17 cellular contexts compared by ENCODE assay signal in the genomic region with DNA sequence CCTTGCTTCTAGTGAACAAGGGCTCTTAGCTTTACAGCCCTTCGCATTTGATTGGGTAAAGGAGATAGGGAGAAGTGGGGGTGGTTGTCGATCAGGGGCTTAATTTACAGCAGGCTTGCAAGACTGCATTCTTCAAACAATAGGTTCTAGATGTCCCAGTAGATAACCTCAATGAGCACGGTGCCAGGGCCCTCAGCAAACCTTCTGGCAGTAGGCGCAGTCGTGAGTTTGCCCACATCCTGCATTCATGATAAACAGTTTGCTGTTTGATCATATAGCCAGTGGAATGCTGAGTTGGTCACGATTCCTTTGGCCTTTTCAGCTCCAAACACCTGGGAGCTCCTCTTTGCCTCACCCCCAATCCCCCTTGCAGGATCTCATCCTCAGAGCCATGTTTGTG. TPM values are rescaled to one million over a fixed set of nuclear protein-coding genes. Genes with fewer than 3 reads are reported as not detected.
DNase-seq lines count a peak whose midpoint lies in the region; ATAC-seq and TF ChIP-seq lines count a peak whose summit lies in the region.
"Had no signal": no experiment of that assay in that cellular context is flagged by ENCODE, and none has a peak within 500 bp of the region (broad histone marks: within the 10 kb centered on the region; RNA-seq: fewer than 3 reads in every experiment).

No MANE protein-coding gene starts in this region.

- H3K27me3 ChIP-seq in heart left ventricle (no peaks in the 10 kb centered on the region), suprapubic skin (peaks cover 9% of the 10 kb centered on the region)

- CTCF ChIA-PET in GM10248 (lab: Yijun Ruan, JAX): interaction anchor here (1.3 to 2.2 kb wide), 2 partner anchors 10 kb away, joined by 3 to 6 read pairs; no protein-coding TSS in a partner anchor

- peaks cover 0 to 5% (median 0%) of the 10 kb centered on the region in 12 donors for H3K9me3 ChIP-seq in heart left ventricle
- peaks cover 13% of the 10 kb centered on the region for H3K9me3 ChIP-seq in KOPT-K1 (ENCODE audit: insufficient read depth, low read length, poor library complexity, severe bottlenecking)
- no peaks in the 10 kb centered on the region for H3K9me3 ChIP-seq in suprapubic skin

- no peak for ATAC-seq in heart left ventricle
- ATAC-seq: activated T-cell treated with anti-CD3 and anti-CD28 coated beads, Interleukin-2, amount 50 U/mL, for 72 hours; sciatic nerve had no signal

- peak; percentile 33 for DNase-seq in cardiac septum (ENCODE audit: low spot score)
- DNase-seq in heart left ventricle: no peak
- peak; percentile 40 for DNase-seq in central memory CD4-positive, alpha-beta T cell
- peak; percentile 20 to 52 for DNase-seq in suprapubic skin (ENCODE audit: low spot score in 2 of 2)
- DNase-seq in NCI-H187 (lab: John Stamatoyannopoulos, UW): no peak
- no peak for DNase-seq in GM10248 (ENCODE audit: extremely low spot score)
- no peak for DNase-seq in KBM-7
- DNase-seq: activated T-cell treated with anti-CD3 and anti-CD28 coated beads, Interleukin-2, amount 50 U/mL, for 72 hours; aorta; NCI-H1930 had no signal

- H3K27ac ChIP-seq in heart left ventricle (peak overlapping the region in 5 of 12 donors; percentile 6 to 50 (median 37)), KOPT-K1 (ENCODE audit: low read depth, low read length, poor library complexity, severe bottlenecking) (peak overlapping the region; percentile 97), suprapubic skin (no peak overlapping the region)

- TF ChIP-seq POLR2A in heart left ventricle (IDR thresholded peaks at IDR 0.05) (no peak), suprapubic skin (IDR thresholded peaks at IDR 0.05) (no peak)

- TF ChIP-seq CTCF in heart left ventricle (IDR thresholded peaks at IDR 0.05) (no peak), suprapubic skin (IDR thresholded peaks at IDR 0.05) (no peak), GM10248 (IDR thresholded peaks at IDR 0.05; ENCODE audit: control extremely low read depth, extremely low read depth, low read depth, missing control alignments) (no peak)

- H3K4me3 ChIP-seq in heart left ventricle (no peak overlapping the region), suprapubic skin (no peak overlapping the region)

- intact Hi-C loops in cardiac septum (cut with DNase I): no loop called here
- intact Hi-C loops in heart left ventricle (cut with DNase I): no loop called here

- in situ Hi-C loops in KBM-7 (cut with MboI; ENCODE audit: low pct_unique_long_range_greater_than_20kb, low sequenced_read_pairs): no loop called here

- H3K36me3 ChIP-seq in heart left ventricle (no peaks in the 10 kb centered on the region), KOPT-K1 (ENCODE audit: insufficient read depth, low read length) (no peaks in the 10 kb centered on the region), suprapubic skin (no peaks in the 10 kb centered on the region)

- WGBS in heart left ventricle, 4 donors: 69 to 81% (median 75%) methylated on average over 6 of the region's 6 CpGs
- 74% methylated on average over 6 of the region's 6 CpGs for WGBS in suprapubic skin

- H3K4me1 ChIP-seq in heart left ventricle: peaks cover 0 to 15% (median 4%) of the 10 kb centered on the region in 12 donors
- no peaks in the 10 kb centered on the region for H3K4me1 ChIP-seq in suprapubic skin

- POLR2A ChIA-PET in GM10248 (lab: Yijun Ruan, JAX): interaction anchor here (0.6 kb wide), 1 partner anchor 152 kb away, joined by 4 read pairs; no protein-coding TSS in a partner anchor

- no peak for TF ChIP-seq EP300 in suprapubic skin (IDR thresholded peaks at IDR 0.05)

RNA-seq across cellular contexts. Expression of gene SUN5, which starts 27.5 kb away (rescaled TPM):
- total RNA-seq in cardiac septum (not detected), heart left ventricle (not detected), suprapubic skin (not detected)
- not detected for polyA plus RNA-seq in heart left ventricle
- total RNA-seq: activated T-cell treated with anti-CD3 and anti-CD28 coated beads, Interleukin-2, amount 50 U/mL, for 72 hours; aorta; M059J; NCI-H460; Right ventricle myocardium superior; sciatic nerve; T-helper 1 cell treated with Interleukin-12 subunit alpha and Interleukin-12 subunit beta and Interleukin-4 antibody, amounts not matched to agents 30 ng/mL and 1 ng/mL, for 36 hours had no signal
- polyA plus RNA-seq: aorta, keratinocyte had no signal

RNA-seq across cellular contexts. Expression of gene BPIFB2, which starts 30.8 kb away (rescaled TPM):
- not detected for total RNA-seq in cardiac septum
- not detected for total RNA-seq in heart left ventricle
- not detected for polyA plus RNA-seq in heart left ventricle
- total RNA-seq in suprapubic skin: not detected
- total RNA-seq: activated T-cell treated with anti-CD3 and anti-CD28 coated beads, Interleukin-2, amount 50 U/mL, for 72 hours; aorta; M059J; NCI-H460; Right ventricle myocardium superior; sciatic nerve; T-helper 1 cell treated with Interleukin-12 subunit alpha and Interleukin-12 subunit beta and Interleukin-4 antibody, amounts not matched to agents 30 ng/mL and 1 ng/mL, for 36 hours had no signal
- polyA plus RNA-seq: aorta, keratinocyte had no signal

RNA-seq across cellular contexts. Expression of gene BPIFB6, which starts 54.7 kb away (rescaled TPM):
- total RNA-seq in cardiac septum (not detected), heart left ventricle (not detected), suprapubic skin (not detected)
- polyA plus RNA-seq in heart left ventricle: not detected
- total RNA-seq: activated T-cell treated with anti-CD3 and anti-CD28 coated beads, Interleukin-2, amount 50 U/mL, for 72 hours; aorta; M059J; NCI-H460; Right ventricle myocardium superior; sciatic nerve; T-helper 1 cell treated with Interleukin-12 subunit alpha and Interleukin-12 subunit beta and Interleukin-4 antibody, amounts not matched to agents 30 ng/mL and 1 ng/mL, for 36 hours had no signal
- polyA plus RNA-seq: aorta, keratinocyte had no signal

Comparison
In these comparisons a context has a peak if more than half of its experiments do, and no peak if none do; other contexts are left out.
1. DNase-seq: peak in cardiac septum (single experiment), central memory CD4-positive, alpha-beta T cell (single experiment) and suprapubic skin (2 of 2); none in heart left ventricle (0 of 5), NCI-H187 (0 of 2), GM10248 (single experiment) and KBM-7 (single experiment).